Comparison of ENCODE assay signal across 8 cellular contexts in genomic region chr4:165873298-165874071, GRCh38. TPM values are rescaled to one million over a fixed set of nuclear protein-coding genes. Genes with fewer than 3 reads are reported as not detected.
A peak's percentile ranks its signal among the peaks of the same experiment; 100 is the strongest.
DNase-seq lines count a peak whose midpoint lies in the region; FAIRE-seq and TF ChIP-seq lines count a peak whose summit lies in the region.

No MANE protein-coding gene starts in this region.

- H3K27me3 ChIP-seq in SK-N-SH (ENCODE audit: insufficient read depth): peaks cover 46% of the 10 kb centered on the region
- H3K27me3 ChIP-seq in osteoblast (ENCODE audit: insufficient read depth, low read length): peaks cover 43% of the 10 kb centered on the region
- peaks cover 5% of the 10 kb centered on the region for H3K27me3 ChIP-seq in effector memory CD4-positive, alpha-beta T cell (replicated peaks; ENCODE audit: control insufficient read depth, insufficient read depth, low read length, poor library complexity, severe bottlenecking)

- CTCF ChIA-PET in SK-N-SH (lab: Yijun Ruan, JAX): no interaction called here

- TF ChIP-seq EP300 in SK-N-SH (IDR thresholded peaks at IDR 0.05; ENCODE audit: borderline replicate concordance in 1 of 2, low read depth in 1 of 2, low read length in 1 of 2): no peak

- H3K79me2 ChIP-seq in SK-N-SH (ENCODE audit: insufficient read depth): no peaks in the 10 kb centered on the region
- no peaks in the 10 kb centered on the region for H3K79me2 ChIP-seq in osteoblast (ENCODE audit: insufficient read depth, low read length)

- H3K9ac ChIP-seq in SK-N-SH: no peak overlapping the region

- peak; percentile 8 for DNase-seq in stimulated activated CD4-positive, alpha-beta T cell treated with anti-CD3 and anti-CD28 coated beads, Interleukin-15, amount 100 ng/mL, for 24 hours
- no peak for DNase-seq in stimulated activated CD4-positive, alpha-beta T cell treated with anti-CD3 and anti-CD28 coated beads, Interleukin-2, amount 100 ng/mL, for 48 hours
- DNase-seq in SK-N-SH: peak; percentile 77
- DNase-seq in frontal cortex (ENCODE audit: low spot score in 2 of 2): peak; percentile 37 to 51
- DNase-seq in osteoblast (ENCODE audit: insufficient read length, low spot score, missing footprints): peak; percentile 87
- no peak for DNase-seq in GOT3 (lab: John Stamatoyannopoulos, UW)
- no peak for DNase-seq in effector memory CD4-positive, alpha-beta T cell
- no peak for DNase-seq in activated CD8-positive, alpha-beta memory T cell treated with anti-CD3 and anti-CD28 coated beads, Interleukin-2, amount 50 U/mL, for 4 hours

- TF ChIP-seq RAD21 in SK-N-SH (IDR thresholded peaks at IDR 0.05; ENCODE audit: low read length): no peak

- H3K4me2 ChIP-seq in SK-N-SH (peak overlapping the region; percentile 89), osteoblast (ENCODE audit: insufficient read depth, low read length) (peak overlapping the region; percentile 88)

- POLR2A ChIA-PET in SK-N-SH (lab: Yijun Ruan, JAX): no interaction called here

- H3K4me3 ChIP-seq in SK-N-SH (ENCODE audit: low read depth in 2 of 2, low read length in 1 of 2): peak overlapping the region; percentile 44 to 59
- H3K4me3 ChIP-seq in osteoblast (ENCODE audit: insufficient read depth, low read length): peak overlapping the region; percentile 62
- no peak overlapping the region for H3K4me3 ChIP-seq in effector memory CD4-positive, alpha-beta T cell (ENCODE audit: insufficient read depth, low read depth, low read length, poor library complexity, severe bottlenecking)

- no peaks in the 10 kb centered on the region for H4K20me1 ChIP-seq in SK-N-SH (ENCODE audit: insufficient read depth)
- H4K20me1 ChIP-seq in osteoblast (ENCODE audit: insufficient read depth, low read length): no peaks in the 10 kb centered on the region

- TF ChIP-seq CTCF in SK-N-SH (IDR thresholded peaks at IDR 0.05): no peak
- no peak for TF ChIP-seq CTCF in osteoblast (IDR thresholded peaks at IDR 0.05; ENCODE audit: extremely low read depth, low read depth, low read length)

- no peaks in the 10 kb centered on the region for H3K9me3 ChIP-seq in SK-N-SH
- H3K9me3 ChIP-seq in osteoblast (ENCODE audit: low read depth, low read length): no peaks in the 10 kb centered on the region
- H3K9me3 ChIP-seq in effector memory CD4-positive, alpha-beta T cell (ENCODE audit: control insufficient read depth, low read length): no peaks in the 10 kb centered on the region

- H3K4me1 ChIP-seq in SK-N-SH (ENCODE audit: control insufficient read depth in 1 of 2, insufficient read depth in 2 of 2, low read depth in 1 of 2, low read length in 1 of 2): peaks cover 0 to 3% of the 10 kb centered on the region in 2 experiments; a peak in 2 of 4 replicates
- peaks cover 18% of the 10 kb centered on the region for H3K4me1 ChIP-seq in osteoblast (ENCODE audit: insufficient read depth, low read length)
- no peaks in the 10 kb centered on the region for H3K4me1 ChIP-seq in effector memory CD4-positive, alpha-beta T cell (ENCODE audit: control insufficient read depth, insufficient read depth, low read length, poor library complexity, severe bottlenecking)

- no peak for FAIRE-seq in frontal cortex (lab: Jason Lieb, UNC)

- no peaks in the 10 kb centered on the region for H3K9me2 ChIP-seq in SK-N-SH

- H3K36me3 ChIP-seq in SK-N-SH (replicated peaks in 1 of 2; ENCODE audit: control insufficient read depth in 1 of 2, insufficient read depth in 2 of 2, low read length in 1 of 2): no peaks in the 10 kb centered on the region
- H3K36me3 ChIP-seq in osteoblast (ENCODE audit: insufficient read depth, low read length): no peaks in the 10 kb centered on the region
- no peaks in the 10 kb centered on the region for H3K36me3 ChIP-seq in effector memory CD4-positive, alpha-beta T cell (ENCODE audit: control insufficient read depth, insufficient read depth, low read length)

- H3K27ac ChIP-seq in SK-N-SH (ENCODE audit: low read depth in 2 of 2, low read length in 1 of 2) (peak overlapping the region in 1 of 2 experiments; percentile 63; a peak in 2 of 4 replicates), osteoblast (ENCODE audit: low read depth, low read length) (no peak overlapping the region)
- H3K27ac ChIP-seq in effector memory CD4-positive, alpha-beta T cell (ENCODE audit: insufficient read depth, low read length, poor library complexity, severe bottlenecking): no peak overlapping the region

- H2AFZ ChIP-seq in SK-N-SH (ENCODE audit: low read depth) (peak overlapping the region; percentile 82), osteoblast (ENCODE audit: low read length) (peak overlapping the region; percentile 62)

- WGBS in SK-N-SH (ENCODE audit: low lambda C conversion rate): under 1% methylated on average over 25 of the region's 70 CpGs

- H3F3A ChIP-seq in SK-N-SH (replicated peaks; ENCODE audit: insufficient read depth): no peaks in the 10 kb centered on the region

TF ChIP-seq in SK-N-SH, 30 proteins besides CTCF, POLR2A, EP300 and RAD21:
- TF ChIP-seq, protein P1, sequence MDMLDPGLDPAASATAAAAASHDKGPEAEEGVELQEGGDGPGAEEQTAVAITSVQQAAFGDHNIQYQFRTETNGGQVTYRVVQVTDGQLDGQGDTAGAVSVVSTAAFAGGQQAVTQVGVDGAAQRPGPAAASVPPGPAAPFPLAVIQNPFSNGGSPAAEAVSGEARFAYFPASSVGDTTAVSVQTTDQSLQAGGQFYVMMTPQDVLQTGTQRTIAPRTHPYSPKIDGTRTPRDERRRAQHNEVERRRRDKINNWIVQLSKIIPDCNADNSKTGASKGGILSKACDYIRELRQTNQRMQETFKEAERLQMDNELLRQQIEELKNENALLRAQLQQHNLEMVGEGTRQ (IDR thresholded peaks at IDR 0.05; ENCODE audit: borderline replicate concordance, low read depth, low read length): no peak
- TF ChIP-seq GABPA (IDR thresholded peaks at IDR 0.05; ENCODE audit: low read depth): no peak
- TF ChIP-seq, protein P2, sequence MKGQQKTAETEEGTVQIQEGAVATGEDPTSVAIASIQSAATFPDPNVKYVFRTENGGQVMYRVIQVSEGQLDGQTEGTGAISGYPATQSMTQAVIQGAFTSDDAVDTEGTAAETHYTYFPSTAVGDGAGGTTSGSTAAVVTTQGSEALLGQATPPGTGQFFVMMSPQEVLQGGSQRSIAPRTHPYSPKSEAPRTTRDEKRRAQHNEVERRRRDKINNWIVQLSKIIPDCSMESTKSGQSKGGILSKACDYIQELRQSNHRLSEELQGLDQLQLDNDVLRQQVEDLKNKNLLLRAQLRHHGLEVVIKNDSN (IDR thresholded peaks at IDR 0.05; ENCODE audit: borderline replicate concordance, low read depth): no peak
- no peak for TF ChIP-seq FOXJ3 (CRISPR knock-in tag; IDR thresholded peaks at IDR 0.05)
- no peak for TF ChIP-seq NRF1 (IDR thresholded peaks at IDR 0.05; ENCODE audit: low read depth, low read length)
- no peak for TF ChIP-seq RFX5 (IDR thresholded peaks at IDR 0.05; ENCODE audit: low read length)
- TF ChIP-seq TCF12 (IDR thresholded peaks at IDR 0.05): no peak
- TF ChIP-seq POLR2AphosphoS5 (IDR thresholded peaks at IDR 0.05; ENCODE audit: low read depth, low read length): no peak
- no peak for TF ChIP-seq EZH2phosphoT487 (IDR thresholded peaks at IDR 0.05; ENCODE audit: borderline replicate concordance, low read depth)
- TF ChIP-seq, protein P3, sequence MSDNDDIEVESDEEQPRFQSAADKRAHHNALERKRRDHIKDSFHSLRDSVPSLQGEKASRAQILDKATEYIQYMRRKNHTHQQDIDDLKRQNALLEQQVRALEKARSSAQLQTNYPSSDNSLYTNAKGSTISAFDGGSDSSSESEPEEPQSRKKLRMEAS (IDR thresholded peaks at IDR 0.05; ENCODE audit: low read depth): no peak
- no peak for TF ChIP-seq RCOR1 (IDR thresholded peaks at IDR 0.05; ENCODE audit: low read length)
- TF ChIP-seq SIN3A (IDR thresholded peaks at IDR 0.05; ENCODE audit: borderline replicate concordance, low read depth, low read length): no peak
- TF ChIP-seq GATA2 (CRISPR knock-in tag; IDR thresholded peaks at IDR 0.05): no peak
- TF ChIP-seq, protein P4, sequence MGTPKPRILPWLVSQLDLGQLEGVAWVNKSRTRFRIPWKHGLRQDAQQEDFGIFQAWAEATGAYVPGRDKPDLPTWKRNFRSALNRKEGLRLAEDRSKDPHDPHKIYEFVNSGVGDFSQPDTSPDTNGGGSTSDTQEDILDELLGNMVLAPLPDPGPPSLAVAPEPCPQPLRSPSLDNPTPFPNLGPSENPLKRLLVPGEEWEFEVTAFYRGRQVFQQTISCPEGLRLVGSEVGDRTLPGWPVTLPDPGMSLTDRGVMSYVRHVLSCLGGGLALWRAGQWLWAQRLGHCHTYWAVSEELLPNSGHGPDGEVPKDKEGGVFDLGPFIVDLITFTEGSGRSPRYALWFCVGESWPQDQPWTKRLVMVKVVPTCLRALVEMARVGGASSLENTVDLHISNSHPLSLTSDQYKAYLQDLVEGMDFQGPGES (IDR thresholded peaks at IDR 0.05; ENCODE audit: low read depth, low read length): no peak
- no peak for TF ChIP-seq MEF2A (IDR thresholded peaks at IDR 0.05; ENCODE audit: borderline replicate concordance, low read depth)
- no peak for TF ChIP-seq RXRA (IDR thresholded peaks at IDR 0.05; ENCODE audit: borderline replicate concordance, low read depth)
- TF ChIP-seq CHD2 (IDR thresholded peaks at IDR 0.05; ENCODE audit: low read length, partially characterized antibody): no peak
- TF ChIP-seq NFIC (IDR thresholded peaks at IDR 0.05; ENCODE audit: borderline replicate concordance): no peak

RNA-seq across cellular contexts. Expression of gene TLL1, which starts 0.4 kb away (rescaled TPM):
- polyA plus RNA-seq in SK-N-SH (2012; rRNA removed): 0.07 and 0.11 TPM in 2 replicates
- 0.08 and 0.17 TPM in 2 replicates for polyA plus RNA-seq in SK-N-SH (2012; cell fraction: cytosol; rRNA removed)
- 0.04 and 0.10 TPM in 2 replicates for polyA plus RNA-seq in SK-N-SH (2012; cell fraction: nucleus; rRNA removed)
- total RNA-seq in frontal cortex: 2.9 TPM
- 0.29 and 0.36 TPM in 2 replicates for total RNA-seq in osteoblast

Comparison
In these comparisons a context has a peak if more than half of its experiments do, and no peak if none do; other contexts are left out.
1. DNase-seq: peak in stimulated activated CD4-positive, alpha-beta T cell treated with anti-CD3 and anti-CD28 coated beads, Interleukin-15, amount 100 ng/mL, for 24 hours (single experiment), SK-N-SH (single experiment), frontal cortex (2 of 2) and osteoblast (single experiment); none in stimulated activated CD4-positive, alpha-beta T cell treated with anti-CD3 and anti-CD28 coated beads, Interleukin-2, amount 100 ng/mL, for 48 hours (0 of 2), GOT3 (single experiment), effector memory CD4-positive, alpha-beta T cell (0 of 3) and activated CD8-positive, alpha-beta memory T cell treated with anti-CD3 and anti-CD28 coated beads, Interleukin-2, amount 50 U/mL, for 4 hours (single experiment).